Comparison of ENCODE assay signal across 8 cellular contexts in genomic region chr7:100126239-100126930, GRCh38. TPM values are rescaled to one million over a fixed set of nuclear protein-coding genes. Genes with fewer than 3 reads are reported as not detected.
DNase-seq lines count a peak whose midpoint lies in the region; ATAC-seq and TF ChIP-seq lines count a peak whose summit lies in the region.

No MANE protein-coding gene starts in this region.

- H3K9me3 ChIP-seq in endocrine pancreas (ENCODE audit: control insufficient read depth, low read length) (no peaks in the 10 kb centered on the region), neural cell (ENCODE audit: low read length) (no peaks in the 10 kb centered on the region)

- H3K9me2 ChIP-seq in neural cell (ENCODE audit: insufficient read depth, low read length), result no peaks in the 10 kb centered on the region

- H3K27me3 ChIP-seq in endocrine pancreas (ENCODE audit: control insufficient read depth, insufficient read depth, low read length), result no peaks in the 10 kb centered on the region
- H3K27me3 ChIP-seq in neural cell (ENCODE audit: insufficient read depth, low read depth, low read length), result no peaks in the 10 kb centered on the region

- H3K4me1 ChIP-seq in endocrine pancreas (ENCODE audit: control insufficient read depth, insufficient read depth, low read length), result no peaks in the 10 kb centered on the region

- TF ChIP-seq POLR2A in NB4 (IDR thresholded peaks at IDR 0.05; ENCODE audit: extremely low read depth, insufficient read length), result no peak

- ATAC-seq in GM19328 (IDR thresholded peaks at IDR 0.05; ENCODE audit: unreplicated experiment), result peak; percentile 52
- no peak for ATAC-seq in GM21381 (IDR thresholded peaks at IDR 0.05; ENCODE audit: unreplicated experiment)

- peak overlapping the region; percentile 96 for H3K4me3 ChIP-seq in NB4 (ENCODE audit: low read depth, low read length)
- H3K4me3 ChIP-seq in endocrine pancreas (ENCODE audit: control insufficient read depth, insufficient read depth, low read length), result peak overlapping the region; percentile 54
- peak overlapping the region; percentile 87 for H3K4me3 ChIP-seq in neural cell (ENCODE audit: low read length)

- H3K27ac ChIP-seq in 22Rv1 (peak overlapping the region; percentile 100), neural cell (ENCODE audit: low read length) (peak overlapping the region; percentile 97)

- H4K20me1 ChIP-seq in neural cell (ENCODE audit: insufficient read depth), result no peaks in the 10 kb centered on the region

- peaks cover 3% of the 10 kb centered on the region for H3F3A ChIP-seq in neural cell (ENCODE audit: insufficient read depth, low read length, poor library complexity, severe bottlenecking)

- no peak for TF ChIP-seq CTCF in 22Rv1 (IDR thresholded peaks at IDR 0.05)
- TF ChIP-seq CTCF in NB4 (IDR thresholded peaks at IDR 0.05; ENCODE audit: low read depth, low read length), result no peak
- peak; percentile 27 for TF ChIP-seq CTCF in neural cell (IDR thresholded peaks at IDR 0.05; ENCODE audit: poor library complexity, severe bottlenecking)

- peak overlapping the region; percentile 86 for H3K9ac ChIP-seq in endocrine pancreas (ENCODE audit: control insufficient read depth, insufficient read depth, low read length)
- H3K9ac ChIP-seq in neural cell (ENCODE audit: low read length), result peak overlapping the region; percentile 92

- TF ChIP-seq EP300 in neural cell (conservative IDR thresholded peaks at IDR 0.05; ENCODE audit: poor library complexity, severe bottlenecking), result no peak

- H3K36me3 ChIP-seq in endocrine pancreas (ENCODE audit: control insufficient read depth, insufficient read depth, low read length) (no peaks in the 10 kb centered on the region), neural cell (ENCODE audit: insufficient read depth, low read length) (peaks cover 8% of the 10 kb centered on the region)

- H3K4me2 ChIP-seq in neural cell (ENCODE audit: low read length), result peak overlapping the region; percentile 80

- TF ChIP-seq RAD21 in neural cell (conservative IDR thresholded peaks at IDR 0.05), result no peak

- DNase-seq in NB4 (ENCODE audit: low read depth) (no peak), NCI-H2107 (lab: John Stamatoyannopoulos, UW) (no peak), HuH-7.5 (ENCODE audit: low spot score) (no peak)

- peak overlapping the region; percentile 46 for H2AFZ ChIP-seq in neural cell (ENCODE audit: low read depth, low read length)

- no peaks in the 10 kb centered on the region for H3K79me2 ChIP-seq in neural cell (replicated peaks; ENCODE audit: insufficient read depth, low read length)

TF ChIP-seq in neural cell, 6 proteins besides CTCF, POLR2A, EP300 and RAD21:
- no peak for TF ChIP-seq POLR2AphosphoS5 (IDR thresholded peaks at IDR 0.05)
- TF ChIP-seq TAF1 (IDR thresholded peaks at IDR 0.05; ENCODE audit: low read depth), result no peak
- no peak for TF ChIP-seq EZH2 (IDR thresholded peaks at IDR 0.05; ENCODE audit: borderline replicate concordance, insufficient read depth, low read length, poor library complexity, severe bottlenecking)
- TF ChIP-seq SMC3 (conservative IDR thresholded peaks at IDR 0.05; ENCODE audit: poor library complexity), result no peak
- TF ChIP-seq REST (IDR thresholded peaks at IDR 0.05; ENCODE audit: borderline replicate concordance), result no peak

RNA-seq across cellular contexts. Expression of gene MBLAC1, which starts 0.4 kb away (rescaled TPM):
- polyA plus RNA-seq in neural cell, result 6.4 and 10.1 TPM in 2 replicates
- 9.0 and 10.2 TPM in 2 replicates for polyA minus RNA-seq in neural cell

RNA-seq across cellular contexts. Expression of gene CNPY4, which starts 7.0 kb away (rescaled TPM):
- polyA plus RNA-seq in neural cell, result 35.8 and 42.1 TPM in 2 replicates
- 24.1 and 24.9 TPM in 2 replicates for polyA minus RNA-seq in neural cell

RNA-seq across cellular contexts. Expression of gene TAF6, which starts 7.2 kb away (rescaled TPM):
- 23.4 and 40.3 TPM in 2 replicates for polyA plus RNA-seq in neural cell
- polyA minus RNA-seq in neural cell, result 35.7 and 36.3 TPM in 2 replicates

RNA-seq across cellular contexts. Expression of gene LAMTOR4, which starts 22.3 kb away (rescaled TPM):
- polyA plus RNA-seq in neural cell, result 331 and 333 TPM in 2 replicates
- 50.2 and 51.2 TPM in 2 replicates for polyA minus RNA-seq in neural cell

RNA-seq across cellular contexts. Expression of gene AP4M1, which starts 24.9 kb away (rescaled TPM):
- 78.9 and 100 TPM in 2 replicates for polyA plus RNA-seq in neural cell
- 34.3 and 35.2 TPM in 2 replicates for polyA minus RNA-seq in neural cell
